24 cellular contexts compared by ENCODE assay signal in genomic region chr7:123126691-123127090, GRCh38.
"Had no signal": no experiment of that assay in that cellular context is flagged by ENCODE, and none has a peak within 500 bp of the region (broad histone marks: within the 10 kb centered on the region; RNA-seq: fewer than 3 reads in every experiment).

No MANE protein-coding gene starts in this region.

- H3K36me3 ChIP-seq: esophagus muscularis mucosa, gastrocnemius medialis, heart right ventricle, left lung, lower lobe of right lung had no signal

- H3K27me3 ChIP-seq: dorsolateral prefrontal cortex, esophagus muscularis mucosa, foreskin keratinocyte, gastrocnemius medialis, heart right ventricle, left lung had no signal

- H3K9me3 ChIP-seq: esophagus muscularis mucosa, gastrocnemius medialis, heart right ventricle, left lung, lower lobe of right lung, mucosa of descending colon had no signal

- DNase-seq: dermis blood vessel endothelial cell; dorsolateral prefrontal cortex; effector CD4-positive, alpha-beta T cell; effector memory CD4-positive, alpha-beta T cell; foreskin keratinocyte; gastrocnemius medialis; glutamatergic neuron; head of caudate nucleus; heart right ventricle; hippocampal formation; kidney glomerular epithelial cell; left lung; left ventricle myocardium superior; lower lobe of right lung; mesenchymal stem cell; mucosa of descending colon; naive B cell; naive thymus-derived CD8-positive, alpha-beta T cell had no signal

- FAIRE-seq: colon, endothelial cell of umbilical vein, islet of Langerhans, keratinocyte had no signal

- ATAC-seq: foreskin keratinocyte; gastrocnemius medialis; heart right ventricle; left lung; left ventricle myocardium superior; lower lobe of right lung; mucosa of descending colon; naive thymus-derived CD8-positive, alpha-beta T cell had no signal

- H3K4me3 ChIP-seq: coronary artery, dorsolateral prefrontal cortex, esophagus muscularis mucosa, gastrocnemius medialis, heart right ventricle, left lung, lower lobe of right lung, mucosa of descending colon had no signal
